ENCODE assay signal across 8 cellular contexts in the genomic region with DNA sequence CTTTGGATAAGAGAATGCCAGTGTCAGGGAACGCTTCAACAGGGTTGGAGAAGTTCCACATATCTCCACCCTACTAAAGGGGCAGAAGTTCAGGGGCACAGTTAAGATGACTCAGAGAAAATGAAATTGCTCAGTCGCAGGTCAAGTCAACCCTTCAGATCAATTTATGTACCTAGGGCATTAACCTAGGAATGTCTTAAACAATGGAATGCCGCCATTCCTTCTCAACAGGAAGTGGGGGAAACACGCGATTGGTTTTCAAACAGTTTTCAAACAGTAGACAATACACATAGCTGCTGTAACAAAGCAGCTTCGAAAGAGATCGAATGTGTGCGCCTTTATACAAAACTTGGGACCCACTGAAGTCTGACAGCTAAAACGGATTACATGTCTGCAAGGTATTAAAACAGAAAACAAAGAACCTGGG. TPM values are rescaled to one million over a fixed set of nuclear protein-coding genes. Genes with fewer than 3 reads are reported as not detected.
DNase-seq lines count a peak whose midpoint lies in the region; ATAC-seq and TF ChIP-seq lines count a peak whose summit lies in the region.

No MANE protein-coding gene starts in this region.

- TF ChIP-seq CTCF in AG04449 (IDR thresholded peaks at IDR 0.05; ENCODE audit: insufficient read depth, low read length, missing control alignments) (no peak), endodermal cell (conservative IDR thresholded peaks at IDR 0.05) (no peak), vagina (IDR thresholded peaks at IDR 0.05) (no peak)

- CTCF ChIA-PET in AG04449 (lab: Yijun Ruan, JAX), result interaction anchor here (1.4 kb wide), 1 partner anchor 19 kb away, joined by 7 read pairs; no protein-coding TSS in a partner anchor

- intact Hi-C loops in vagina (cut with DNase I), result no loop called here

- H3K27ac ChIP-seq in endodermal cell (ENCODE audit: low read depth, low read length), result peak overlapping the region; percentile 78
- peak overlapping the region; percentile 78 for H3K27ac ChIP-seq in mesodermal cell (ENCODE audit: low read depth, low read length, severe bottlenecking)
- peak overlapping the region; percentile 97 for H3K27ac ChIP-seq in vagina

- H3K9me3 ChIP-seq in endodermal cell (ENCODE audit: control insufficient read depth, low read length) (peaks cover 26% of the 10 kb centered on the region), mesodermal cell (ENCODE audit: control insufficient read depth, low read length) (peaks cover 13% of the 10 kb centered on the region), vagina (no peaks in the 10 kb centered on the region)

- no peaks in the 10 kb centered on the region for H3K4me1 ChIP-seq in endodermal cell (ENCODE audit: control insufficient read depth, insufficient read depth, low read length)
- no peaks in the 10 kb centered on the region for H3K4me1 ChIP-seq in mesodermal cell (ENCODE audit: control insufficient read depth, insufficient read depth, low read length, poor library complexity, severe bottlenecking)
- peaks cover 19% of the 10 kb centered on the region for H3K4me1 ChIP-seq in vagina

- H3K36me3 ChIP-seq in endodermal cell (ENCODE audit: control insufficient read depth, insufficient read depth, low read length) (peaks cover 44% of the 10 kb centered on the region), mesodermal cell (ENCODE audit: control insufficient read depth, insufficient read depth, low read length) (peaks cover 41% of the 10 kb centered on the region), vagina (peaks cover 0 to 16% of the 10 kb centered on the region in 2 donors)

- peak overlapping the region; percentile 90 for H3K4me3 Mint-ChIP-seq in endodermal cell

- no peak for DNase-seq in AG04449 (ENCODE audit: low read depth, low spot score)
- peak; percentile 42 for DNase-seq in HCEC 1CT
- DNase-seq in SHP77 treated with DMSO at 0.1 percent for 48 hours (lab: John Stamatoyannopoulos, UW), result peak; percentile 33
- peak; percentile 62 for DNase-seq in endodermal cell
- DNase-seq in vagina (ENCODE audit: extremely low spot score in 2 of 2), result no peak
- DNase-seq in anterior cingulate cortex (lab: John Stamatoyannopoulos, UW), result no peak

- H3K4me3 ChIP-seq in AG04449 (ENCODE audit: low read depth, low read length), result peak overlapping the region; percentile 96
- peak overlapping the region; percentile 91 for H3K4me3 ChIP-seq in endodermal cell (ENCODE audit: low read length)
- H3K4me3 ChIP-seq in mesodermal cell (ENCODE audit: extremely low read depth, insufficient read depth, low read length, poor library complexity, severe bottlenecking), result peak overlapping the region; percentile 82
- peak overlapping the region; percentile 84 to 93 for H3K4me3 ChIP-seq in vagina

- WGBS in endodermal cell (ENCODE audit: insufficient coverage in 1 of 2, insufficient read length in 1 of 2), 2 experiments, result 4% methylated on average over 9 of the region's 9 CpGs
- 0 to 1% methylated on average over 5 to 7 of the region's 9 CpGs for WGBS in mesodermal cell (ENCODE audit: insufficient coverage in 2 of 2), 2 experiments

- peaks cover 41% of the 10 kb centered on the region for H3K36me3 Mint-ChIP-seq in endodermal cell (ENCODE audit: low read depth)

- peaks cover 8% of the 10 kb centered on the region for H3K27me3 Mint-ChIP-seq in endodermal cell (ENCODE audit: insufficient read depth)

- no peak for TF ChIP-seq POLR2A in vagina (IDR thresholded peaks at IDR 0.05)

- peaks cover 5% of the 10 kb centered on the region for H3K9me3 Mint-ChIP-seq in endodermal cell

- peak overlapping the region; percentile 98 for H3K9ac ChIP-seq in endodermal cell (ENCODE audit: extremely low read depth, low read length, poor library complexity, severe bottlenecking)

- peaks cover 21% of the 10 kb centered on the region for H3K4me1 Mint-ChIP-seq in endodermal cell

- POLR2A ChIA-PET in AG04449 (lab: Yijun Ruan, JAX), result interaction anchor here (1.4 kb wide), 1 partner anchor 9 kb away, joined by 4 read pairs; no protein-coding TSS in a partner anchor

- peak overlapping the region; percentile 91 for H3K27ac Mint-ChIP-seq in endodermal cell

- H3K27me3 ChIP-seq in endodermal cell (ENCODE audit: control insufficient read depth, insufficient read depth, low read length, poor library complexity, severe bottlenecking), result no peaks in the 10 kb centered on the region
- no peaks in the 10 kb centered on the region for H3K27me3 ChIP-seq in vagina

- no peak for ATAC-seq in HG02588 (IDR thresholded peaks at IDR 0.05; ENCODE audit: unreplicated experiment)

RNA-seq across cellular contexts. Expression of gene SLC25A24, which starts 0.9 kb away (rescaled TPM):
- total RNA-seq in endodermal cell, result 10 to 100 TPM; 42.4 to 61.4 TPM
- polyA plus RNA-seq in endodermal cell (2013, experiment 1 of 2), result 45.0 TPM
- polyA plus RNA-seq in endodermal cell (2013, experiment 2 of 2), result 45.7 TPM
- polyA plus RNA-seq in mesodermal cell (2013, experiment 1 of 2), result 50.8 TPM
- polyA plus RNA-seq in mesodermal cell (2013, experiment 2 of 2), result 60.6 TPM
- 30.7 TPM for total RNA-seq in vagina

RNA-seq across cellular contexts. Expression of gene NBPF4, which starts 44.6 kb away (rescaled TPM):
- total RNA-seq in endodermal cell (not detected), vagina (not detected)
- not detected for polyA plus RNA-seq in endodermal cell (2013, experiment 1 of 2)
- polyA plus RNA-seq in endodermal cell (2013, experiment 2 of 2), result not detected
- 0.22 TPM for polyA plus RNA-seq in mesodermal cell (2013, experiment 1 of 2)
- 0.35 TPM for polyA plus RNA-seq in mesodermal cell (2013, experiment 2 of 2)

Comparison
In these comparisons a context has a peak if more than half of its experiments do, and no peak if none do; other contexts are left out.
1. DNase-seq: peak in HCEC 1CT (single experiment), SHP77 treated with DMSO at 0.1 percent for 48 hours (single experiment) and endodermal cell (single experiment); none in AG04449 (single experiment), vagina (0 of 2) and anterior cingulate cortex (0 of 58).
2. Peak in every context shown above with its lines, with median percentiles within 50 percentile points of each other: H3K4me3 ChIP-seq and H3K27ac ChIP-seq.